In genomic region chr18:51569153-51569552, GRCh38 we compare ENCODE assay signal across 10 cellular contexts.
"Had no signal": no experiment of that assay in that cellular context is flagged by ENCODE, and none has a peak within 500 bp of the region (broad histone marks: within the 10 kb centered on the region; RNA-seq: fewer than 3 reads in every experiment).

No MANE protein-coding gene starts in this region.

- ATAC-seq: activated CD4-positive, alpha-beta T cell treated with anti-CD3 and anti-CD28 coated beads for 36 hours; esophagus mucosa; left lobe of liver had no signal

- H3K36me3 ChIP-seq: breast epithelium had no signal

- H3K27me3 ChIP-seq: breast epithelium had no signal

- H3K4me1 ChIP-seq: breast epithelium had no signal

- DNase-seq: activated CD4-positive, alpha-beta T cell treated with anti-CD3 and anti-CD28 coated beads for 36 hours; activated naive CD4-positive, alpha-beta T cell; aorta; dorsolateral prefrontal cortex; mesenchymal stem cell; stimulated activated CD4-positive, alpha-beta T cell treated with anti-CD3 and anti-CD28 coated beads, Interleukin-4, amount 100 ng/mL, for 24 hours had no signal

- H3K9me3 ChIP-seq: breast epithelium had no signal

- H3K27ac ChIP-seq: breast epithelium, dorsolateral prefrontal cortex, VCaP had no signal

- H3K4me3 ChIP-seq: breast epithelium, dorsolateral prefrontal cortex had no signal
